ENCODE assay signal across 3 cellular contexts in the genomic region with DNA sequence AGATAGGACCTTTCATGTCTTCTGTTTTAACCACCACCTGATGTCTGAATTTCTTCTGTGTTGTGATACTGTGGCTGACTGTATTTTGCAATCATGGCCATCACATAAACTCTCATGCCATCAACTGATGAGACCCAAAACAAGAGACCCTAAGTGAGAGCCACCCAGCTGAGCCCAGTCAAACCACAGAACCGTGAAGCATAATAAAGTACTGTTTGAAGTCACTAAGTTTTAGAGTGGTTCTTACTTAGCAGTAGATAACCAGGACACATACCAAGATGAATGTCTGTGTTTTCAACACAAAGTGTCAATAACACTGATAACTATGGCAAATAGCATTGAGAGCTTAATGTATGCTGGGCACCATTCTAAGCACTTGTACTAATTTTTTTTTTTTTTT. TPM values are rescaled to one million over a fixed set of nuclear protein-coding genes. Genes with fewer than 3 reads are reported as not detected.
"Had no signal": no experiment of that assay in that cellular context is flagged by ENCODE, and none has a peak within 500 bp of the region (broad histone marks: within the 10 kb centered on the region; RNA-seq: fewer than 3 reads in every experiment).

No MANE protein-coding gene starts in this region.

RNA-seq across cellular contexts. Expression of a gene that starts 35.5 kb away (rescaled TPM):
- total RNA-seq: GM23248, GM23338, H4 had no signal
- polyA plus RNA-seq: GM23248, GM23338 had no signal
